Comparison of ENCODE assay signal across 9 cellular contexts in genomic region chr11:415640-416041, GRCh38. TPM values are rescaled to one million over a fixed set of nuclear protein-coding genes. Genes with fewer than 3 reads are reported as not detected.
DNase-seq lines count a peak whose midpoint lies in the region; ATAC-seq and TF ChIP-seq lines count a peak whose summit lies in the region.
"Had no signal": no experiment of that assay in that cellular context is flagged by ENCODE, and none has a peak within 500 bp of the region (broad histone marks: within the 10 kb centered on the region; RNA-seq: fewer than 3 reads in every experiment).

No MANE protein-coding gene starts in this region.

- H3K27ac Mint-ChIP-seq in WTC11, result no peak overlapping the region
- peak overlapping the region; percentile 64 for H3K27ac Mint-ChIP-seq in stimulated activated effector memory CD8-positive, alpha-beta T cell treated with anti-CD3 and anti-CD28 coated beads, Interleukin-12 subunit alpha, Interleukin-12 subunit beta, amount 100 ng/mL, for 72 hours

- peaks cover 10% of the 10 kb centered on the region for H3K27me3 Mint-ChIP-seq in WTC11 (ENCODE audit: low read depth)

- POLR2A ChIA-PET in WTC11 (lab: Charles Lee), result interaction anchor here (0.9 to 2.4 kb wide), 4 partner anchors 8 to 120 kb away, joined by 3 to 12 read pairs (median 4); partner anchors contain the start of gene PKP3

- H3K36me3 ChIP-seq in HUES48 (ENCODE audit: control insufficient read depth, insufficient read depth, low read length), result no peaks in the 10 kb centered on the region
- peaks cover 3% of the 10 kb centered on the region for H3K36me3 ChIP-seq in iPS-15b (ENCODE audit: control insufficient read depth, insufficient read depth, low read length)
- no peaks in the 10 kb centered on the region for H3K36me3 ChIP-seq in SJCRH30
- H3K36me3 ChIP-seq in mucosa of descending colon (ENCODE audit: low read depth), result no peaks in the 10 kb centered on the region

- TF ChIP-seq CTCF in WTC11 (IDR thresholded peaks at IDR 0.05) (no peak), mucosa of descending colon (IDR thresholded peaks at IDR 0.05) (no peak)

- CTCF ChIA-PET in WTC11 (lab: Charles Lee), result interaction anchor here (0.7 to 3.9 kb wide), 3 partner anchors 9 to 35 kb away, joined by 3 to 35 read pairs (median 20); no protein-coding TSS in a partner anchor

- peaks cover 11% of the 10 kb centered on the region for H3K4me1 ChIP-seq in HUES48 (ENCODE audit: control insufficient read depth, insufficient read depth, low read length)
- H3K4me1 ChIP-seq in iPS-15b (ENCODE audit: control insufficient read depth, insufficient read depth, low read length), result no peaks in the 10 kb centered on the region
- no peaks in the 10 kb centered on the region for H3K4me1 ChIP-seq in SJCRH30
- H3K4me1 ChIP-seq in mucosa of descending colon (ENCODE audit: low read depth), result peaks cover 15% of the 10 kb centered on the region

- no peak overlapping the region for H3K9ac ChIP-seq in HUES48 (ENCODE audit: low read depth, low read length)
- no peak overlapping the region for H3K9ac ChIP-seq in iPS-15b (ENCODE audit: low read depth, low read length)

- H3K9me3 ChIP-seq in HUES48 (ENCODE audit: control insufficient read depth, insufficient read depth, low read length), result no peaks in the 10 kb centered on the region
- no peaks in the 10 kb centered on the region for H3K9me3 ChIP-seq in iPS-15b (ENCODE audit: control insufficient read depth, insufficient read depth, low read length)
- no peaks in the 10 kb centered on the region for H3K9me3 ChIP-seq in SJCRH30 (replicated peaks)
- no peaks in the 10 kb centered on the region for H3K9me3 ChIP-seq in mucosa of descending colon

- H3K36me3 Mint-ChIP-seq in WTC11, result no peaks in the 10 kb centered on the region
- H3K36me3 Mint-ChIP-seq in stimulated activated effector memory CD8-positive, alpha-beta T cell treated with anti-CD3 and anti-CD28 coated beads, Interleukin-12 subunit alpha, Interleukin-12 subunit beta, amount 100 ng/mL, for 72 hours, result no peaks in the 10 kb centered on the region

- H3K27ac ChIP-seq in HUES48 (ENCODE audit: low read depth, low read length), result no peak overlapping the region
- no peak overlapping the region for H3K27ac ChIP-seq in SJCRH30

- H3K4me3 ChIP-seq in HUES48 (ENCODE audit: low read depth, low read length), result peak overlapping the region; percentile 76; the same call in 1 of the 2 replicates
- H3K4me3 ChIP-seq in iPS-15b (ENCODE audit: low read depth, low read length), result peak overlapping the region; percentile 22
- no peak overlapping the region for H3K4me3 ChIP-seq in SJCRH30
- no peak overlapping the region for H3K4me3 ChIP-seq in mucosa of descending colon

- no peak for ATAC-seq in WTC11
- no peak for ATAC-seq in stimulated activated effector memory CD8-positive, alpha-beta T cell treated with anti-CD3 and anti-CD28 coated beads, Interleukin-12 subunit alpha, Interleukin-12 subunit beta, amount 100 ng/mL, for 72 hours
- ATAC-seq in mucosa of descending colon, result no peak

- DNase-seq in WTC11 (ENCODE audit: low spot score) (peak; percentile 18), SJCRH30 (no peak), mucosa of descending colon (no peak), NCI-H2107 treated with DMSO at 0.1 percent for 48 hours (lab: John Stamatoyannopoulos, UW; ENCODE audit: unreplicated experiment) (no peak), Ammon's horn (ENCODE audit: low spot score) (no peak)
- DNase-seq in stimulated activated effector memory CD8-positive, alpha-beta T cell treated with anti-CD3 and anti-CD28 coated beads, Interleukin-12 subunit alpha, Interleukin-12 subunit beta, amount 100 ng/mL, for 72 hours (ENCODE audit: low spot score in 2 of 2), result peak in 1 of 2 donors; percentile 70

- peak overlapping the region; percentile 74 for H3K4me3 Mint-ChIP-seq in WTC11
- peak overlapping the region; percentile 84 for H3K4me3 Mint-ChIP-seq in stimulated activated effector memory CD8-positive, alpha-beta T cell treated with anti-CD3 and anti-CD28 coated beads, Interleukin-12 subunit alpha, Interleukin-12 subunit beta, amount 100 ng/mL, for 72 hours

- intact Hi-C loops in mucosa of descending colon (cut with DNase I, micrococcal nuclease), result no loop called here

- H3K4me1 Mint-ChIP-seq in WTC11, result peaks cover 23% of the 10 kb centered on the region
- H3K4me1 Mint-ChIP-seq in stimulated activated effector memory CD8-positive, alpha-beta T cell treated with anti-CD3 and anti-CD28 coated beads, Interleukin-12 subunit alpha, Interleukin-12 subunit beta, amount 100 ng/mL, for 72 hours, result peaks cover 39% of the 10 kb centered on the region

- H3K27me3 ChIP-seq in HUES48 (ENCODE audit: control insufficient read depth, insufficient read depth, low read length) (peaks cover 11% of the 10 kb centered on the region; the same call in 1 of the 2 replicates), iPS-15b (ENCODE audit: control insufficient read depth, insufficient read depth, low read length) (no peaks in the 10 kb centered on the region), SJCRH30 (no peaks in the 10 kb centered on the region)

- no peaks in the 10 kb centered on the region for H3K9me3 Mint-ChIP-seq in WTC11
- H3K9me3 Mint-ChIP-seq in stimulated activated effector memory CD8-positive, alpha-beta T cell treated with anti-CD3 and anti-CD28 coated beads, Interleukin-12 subunit alpha, Interleukin-12 subunit beta, amount 100 ng/mL, for 72 hours, result no peaks in the 10 kb centered on the region

TF ChIP-seq in WTC11, 78 proteins besides CTCF, POLR2A, EP300 and RAD21 (continues in another document):
- TF ChIP-seq ZNF263 (CRISPR knock-in tag; IDR thresholded peaks at IDR 0.05; ENCODE audit: low read depth) (no peak), ZNF281 (CRISPR knock-in tag; IDR thresholded peaks at IDR 0.05) (no peak), PRDM15 (CRISPR knock-in tag; IDR thresholded peaks at IDR 0.05) (no peak), NFYB (CRISPR knock-in tag; conservative IDR thresholded peaks at IDR 0.05; ENCODE audit: low read depth) (no peak), ZBTB21 (CRISPR knock-in tag; IDR thresholded peaks at IDR 0.05; ENCODE audit: borderline replicate concordance) (no peak)

RNA-seq across cellular contexts. Expression of gene SIGIRR, which starts 0.8 kb away (rescaled TPM):
- total RNA-seq in WTC11 (2021) (85.2 to 98.9 TPM (median 91.8 TPM) in 3 replicates), mucosa of descending colon (100 to 1,000 TPM; 103 to 190 (median 116) TPM)
- total RNA-seq in SJCRH30 (2014; rRNA removed; shearing (Covaris generic)), result not detected in 2 replicates

RNA-seq across cellular contexts. Expression of gene PKP3, which starts 21.6 kb away (rescaled TPM):
- total RNA-seq in WTC11 (2021), result 17.3 to 23.4 TPM (median 21.4 TPM) in 3 replicates
- total RNA-seq in SJCRH30 (2014; rRNA removed; shearing (Covaris generic)), result 0.18 TPM in 1 of 2 replicates, not detected in the other
- total RNA-seq in mucosa of descending colon, result 100 to 1,000 TPM in 2 of 3 donors, 10 to 100 TPM in 1; 73.3 to 174 (median 143) TPM

RNA-seq across cellular contexts. Expression of gene ANO9, which starts 26.2 kb away (rescaled TPM):
- total RNA-seq in WTC11 (2021), result 13.2 to 17.6 TPM (median 16.6 TPM) in 3 replicates
- total RNA-seq in SJCRH30 (2014; rRNA removed; shearing (Covaris generic)), result 0.61 and 0.73 TPM in 2 replicates
- total RNA-seq in mucosa of descending colon, result 100 to 1,000 TPM in 2 of 3 donors, 10 to 100 TPM in 1; 85.2 to 179 (median 131) TPM
- total RNA-seq: HT1080 had no signal

RNA-seq across cellular contexts. Expression of gene PTDSS2, which starts 34.4 kb away (rescaled TPM):
- total RNA-seq in WTC11 (2021) (49.5 to 56.8 TPM (median 55.2 TPM) in 3 replicates), mucosa of descending colon (10 to 100 TPM; 19.2 to 34.8 (median 27.3) TPM)
- total RNA-seq in SJCRH30 (2014; rRNA removed; shearing (Covaris generic)), result 30.9 and 34.4 TPM in 2 replicates

RNA-seq across cellular contexts. Expression of gene B4GALNT4, which starts 46.3 kb away (rescaled TPM):
- total RNA-seq in WTC11 (2021), result 88.0 to 113 TPM (median 97.8 TPM) in 3 replicates
- 0.08 TPM in 1 of 2 replicates, not detected in the other for total RNA-seq in SJCRH30 (2014; rRNA removed; shearing (Covaris generic))
- total RNA-seq in mucosa of descending colon, result 10 to 100 TPM in 1 of 3 donors, 1 to 10 TPM in 2; 2.1 to 11.8 (median 2.2) TPM

Comparison
In these comparisons a context has a peak if more than half of its experiments do, and no peak if none do; other contexts are left out.
1. H3K4me3 ChIP-seq: peak in HUES48 (single experiment) and iPS-15b (single experiment); none in SJCRH30 (single experiment) and mucosa of descending colon (single experiment).
2. RNA of gene SIGIRR, which starts 0.8 kb away (total RNA-seq): 103 to 190 TPM in mucosa of descending colon and 85.2 to 98.9 TPM in WTC11; not detected in SJCRH30; every median in the first group is over 10 times any median in the second.
3. RNA of gene PKP3, which starts 21.6 kb away (total RNA-seq): 73.3 to 174 TPM in mucosa of descending colon and 17.3 to 23.4 TPM in WTC11; 0.18 TPM in SJCRH30; every median in the first group is over 10 times any median in the second.